ENCODE assay signal across 8 cellular contexts in genomic region chr1:40508375-40509341, GRCh38. TPM values are rescaled to one million over a fixed set of nuclear protein-coding genes. Genes with fewer than 3 reads are reported as not detected.
DNase-seq lines count a peak whose midpoint lies in the region; ATAC-seq and TF ChIP-seq lines count a peak whose summit lies in the region.

EXO5 (plus strand) TSS chr1:40508767; CDS start chr1:40514545, 5,778 bp downstream.

- H3K9me3 Mint-ChIP-seq in type B pancreatic cell = peaks cover 19% of the 10 kb centered on the region

- peaks cover 7% of the 10 kb centered on the region for H3K36me3 ChIP-seq in HAP-1 (replicated peaks)
- no peaks in the 10 kb centered on the region for H3K36me3 ChIP-seq in adrenal gland (replicated peaks in 1 of 2)
- H3K36me3 ChIP-seq in heart left ventricle = no peaks in the 10 kb centered on the region

- H3K27me3 Mint-ChIP-seq in type B pancreatic cell = no peaks in the 10 kb centered on the region

- H3K36me3 Mint-ChIP-seq in type B pancreatic cell = peaks cover 38% of the 10 kb centered on the region

- TF ChIP-seq POLR2A in adrenal gland (IDR thresholded peaks at IDR 0.05) (peak; percentile 38 to 62), heart left ventricle (IDR thresholded peaks at IDR 0.05) (peak in 1 of 2 donors; percentile 59)

- peak; percentile 97 to 100 (median 100) for ATAC-seq in heart left ventricle

- in situ Hi-C loops in HAP-1 (cut with MboI; ENCODE audit: low sequenced_read_pairs) = no loop called here

- intact Hi-C loops in T-helper 1 cell treated with Interleukin-12 subunit alpha and Interleukin-12 subunit beta and Interleukin-4 antibody, amounts not matched to agents 30 ng/mL and 1 ng/mL, for 36 hours (cut with micrococcal nuclease) = loop anchor here (1.0 to 5.0 kb wide), 4 partner anchors 23 to 412 kb away; partner anchors contain the start of genes NFYC, PPT1, ZFP69B and ZNF684
- intact Hi-C loops in adrenal gland (cut with DNase I) = no loop called here
- intact Hi-C loops in heart left ventricle (cut with DNase I) = loop anchor here in 1 of 10 donors (5.0 kb wide), 1 partner anchor 56 kb away; the partner anchor contains the start of gene ZFP69B
- intact Hi-C loops in posterior cingulate gyrus (cut with DNase I) = no loop called here

- no peaks in the 10 kb centered on the region for H3K27me3 ChIP-seq in HAP-1 (ENCODE audit: low read depth)
- no peaks in the 10 kb centered on the region for H3K27me3 ChIP-seq in adrenal gland
- H3K27me3 ChIP-seq in heart left ventricle = no peaks in the 10 kb centered on the region

- H3K4me1 Mint-ChIP-seq in type B pancreatic cell (ENCODE audit: unreplicated experiment) = peaks cover 9% of the 10 kb centered on the region

- peak; percentile 83 for DNase-seq in EL
- peak; percentile 71 to 87 for DNase-seq in HAP-1 (ENCODE audit: low spot score in 2 of 2)
- DNase-seq in NCI-H1092 (lab: John Stamatoyannopoulos, UW) = peak; percentile 72
- DNase-seq in adrenal gland = peak; percentile 76 to 85 (median 80)
- DNase-seq in heart left ventricle = peak; percentile 84 to 92 (median 88)
- DNase-seq in posterior cingulate gyrus = peak; percentile 69 to 96 (median 80)
- DNase-seq in type B pancreatic cell (ENCODE audit: extremely low spot score, unreplicated experiment) = peak; percentile 86

- H3K27ac ChIP-seq in adrenal gland (peak within 1 kb of the TSS in 4 of 5 donors; percentile 51 to 82 (median 58)), heart left ventricle (peak within 1 kb of the TSS in 11 of 12 donors; percentile 32 to 85 (median 79))

- WGBS in adrenal gland, 4 donors = 0 to 6% (median 1%) methylated on average over 13 to 76 of the region's 76 CpGs
- WGBS in heart left ventricle, 4 donors = 1% methylated on average over 43 to 76 of the region's 76 CpGs

- TF ChIP-seq CTCF in adrenal gland (IDR thresholded peaks at IDR 0.05) (no peak), heart left ventricle (IDR thresholded peaks at IDR 0.05) (no peak), type B pancreatic cell (conservative IDR thresholded peaks at IDR 0.05) (no peak)

- peak within 1 kb of the TSS; percentile 85 for H3K4me3 Mint-ChIP-seq in type B pancreatic cell

- H3K4me1 ChIP-seq in HAP-1 = no peaks in the 10 kb centered on the region
- H3K4me1 ChIP-seq in adrenal gland (replicated peaks in 1 of 2) = peaks cover 0 to 12% of the 10 kb centered on the region in 2 donors
- peaks cover 0 to 16% (median 10%) of the 10 kb centered on the region in 12 donors for H3K4me1 ChIP-seq in heart left ventricle

- peaks cover 18% of the 10 kb centered on the region for H3K9me3 ChIP-seq in HAP-1
- H3K9me3 ChIP-seq in adrenal gland (replicated peaks in 1 of 3) = peaks cover 0 to 5% (median 0%) of the 10 kb centered on the region in 3 donors
- peaks cover 0 to 49% (median 3%) of the 10 kb centered on the region in 12 donors for H3K9me3 ChIP-seq in heart left ventricle

- peak within 1 kb of the TSS; percentile 55 for H3K4me3 ChIP-seq in HAP-1
- H3K4me3 ChIP-seq in adrenal gland = peak within 1 kb of the TSS; percentile 33 to 85 (median 69)
- peak within 1 kb of the TSS; percentile 60 to 91 (median 78) for H3K4me3 ChIP-seq in heart left ventricle

- peak within 1 kb of the TSS; percentile 72 for H3K27ac Mint-ChIP-seq in type B pancreatic cell

RNA-seq across cellular contexts. Expression of gene EXO5, which starts in this region (rescaled TPM):
- total RNA-seq in T-helper 1 cell treated with Interleukin-12 subunit alpha and Interleukin-12 subunit beta and Interleukin-4 antibody, amounts not matched to agents 30 ng/mL and 1 ng/mL, for 36 hours = 16.3 and 19.6 TPM in 2 replicates
- total RNA-seq in adrenal gland (10 to 100 TPM in 1 of 8 donors, 1 to 10 TPM in 7; 1.8 to 10.6 (median 7.0) TPM), heart left ventricle (1 to 10 TPM; 2.7 to 6.4 (median 5.1) TPM), type B pancreatic cell (ENCODE audit: low replicate concordance) (10.9 and 14.3 TPM in 2 replicates)
- polyA plus RNA-seq in adrenal gland (1 to 10 TPM; 4.7 to 8.3 (median 8.2) TPM), heart left ventricle (1 to 10 TPM; 1.7 to 5.1 TPM)

Comparison
In these comparisons a context has a peak if more than half of its experiments do, and no peak if none do; other contexts are left out.
1. Peak in every context shown above with its lines: DNase-seq, ATAC-seq, H3K4me3 ChIP-seq and H3K27ac ChIP-seq.